32 cellular contexts compared by ENCODE assay signal in genomic region chr15:35003928-35004327, GRCh38.
"Had no signal": no experiment of that assay in that cellular context is flagged by ENCODE, and none has a peak within 500 bp of the region (broad histone marks: within the 10 kb centered on the region; RNA-seq: fewer than 3 reads in every experiment).

No MANE protein-coding gene starts in this region.

- H3K4me1 Mint-ChIP-seq: activated CD4-positive, alpha-beta T cell treated with anti-CD3 and anti-CD28 coated beads, Interleukin-2, amount 10 ng/mL, durations not matched to agents 7 days and 5 days had no signal

- H3K27me3 ChIP-seq: adrenal gland, body of pancreas, breast epithelium, MG63, SJSA1 had no signal

- DNase-seq: activated CD4-positive, alpha-beta T cell treated with anti-CD3 and anti-CD28 coated beads, Interleukin-2, amount 10 ng/mL, durations not matched to agents 7 days and 5 days; activated CD4-positive, alpha-beta T cell treated with anti-CD3 and anti-CD28 coated beads, Interleukin-2, amount 50 U/mL, for 48 hours; activated CD8-positive, alpha-beta T cell treated with anti-CD3 and anti-CD28 coated beads, Interleukin-2, amount 10 ng/mL, durations not matched to agents 7 days and 5 days; activated gamma-delta T cell; activated naive CD4-positive, alpha-beta T cell treated with anti-CD3 and anti-CD28 coated beads for 36 hours; activated T-cell treated with anti-CD3 and anti-CD28 coated beads, Interleukin-2, amount 50 U/mL, for 24 hours; adrenal gland; body of pancreas; central memory CD4-positive, alpha-beta T cell; Kasumi-1; KG1; MG63; MV-4-11; NCI-H1092; NCI-H1436 treated with DMSO at 0.1 percent for 48 hours; NCI-H1694 treated with DMSO at 0.1 percent for 48 hours; NCI-H2029; NCI-H2107; NCI-H2171; NCI-H510A; NCI-H526; NCI-H748 treated with DMSO at 0.1 percent for 48 hours; NK-92 treated with Interleukin-12 subunit alpha and Interleukin-12 subunit beta, amount 100 ng/mL, for 24 hours; PC-9; SHP77 treated with DMSO at 0.1 percent for 48 hours; SK-N-SH had no signal

- H3K4me3 ChIP-seq: adrenal gland, body of pancreas, breast epithelium, MG63, PC-9, SJSA1 had no signal

- ATAC-seq: activated CD8-positive, alpha-beta T cell treated with anti-CD3 and anti-CD28 coated beads, Interleukin-2, amount 10 ng/mL, durations not matched to agents 7 days and 5 days; activated naive CD4-positive, alpha-beta T cell treated with anti-CD3 and anti-CD28 coated beads, Interleukin-2, amount 50 U/mL, for 72 hours; body of pancreas had no signal

- H3K9me3 Mint-ChIP-seq: activated CD4-positive, alpha-beta T cell treated with anti-CD3 and anti-CD28 coated beads, Interleukin-2, amount 10 ng/mL, durations not matched to agents 7 days and 5 days; activated naive CD4-positive, alpha-beta T cell treated with anti-CD3 and anti-CD28 coated beads for 36 hours; activated naive CD4-positive, alpha-beta T cell treated with anti-CD3 and anti-CD28 coated beads, Interleukin-2, amount 50 U/mL, for 72 hours; activated T-cell treated with anti-CD3 and anti-CD28 coated beads, Interleukin-2, amount 50 U/mL, for 24 hours; activated T-helper 2 cell treated with anti-CD3 and anti-CD28 coated beads, Interferon-gamma antibody, Interleukin-2, Interleukin-4, amounts not matched to agents 10 μg/mL and 5 μg/mL and 100 μg/mL, durations not matched to agents 14 hours and 24 hours and 36 hours; T-helper 1 cell treated with Interleukin-12 subunit alpha and Interleukin-12 subunit beta and Interleukin-4 antibody, amounts not matched to agents 30 μg/mL and 1 μg/mL, for 36 hours; T-helper 2 cell treated with Interferon-gamma antibody and Interleukin-4, amounts not matched to agents 5 μg/mL and 100 μg/mL, for 36 hours had no signal

- H3K27me3 Mint-ChIP-seq: activated CD4-positive, alpha-beta T cell treated with anti-CD3 and anti-CD28 coated beads, Interleukin-2, amount 10 ng/mL, durations not matched to agents 7 days and 5 days; activated T-cell treated with anti-CD3 and anti-CD28 coated beads, Interleukin-2, amount 50 U/mL, for 24 hours had no signal

- H3K4me3 Mint-ChIP-seq: activated CD4-positive, alpha-beta T cell treated with anti-CD3 and anti-CD28 coated beads, Interleukin-2, amount 10 ng/mL, durations not matched to agents 7 days and 5 days; activated CD8-positive, alpha-beta T cell treated with anti-CD3 and anti-CD28 coated beads, Interleukin-2, amount 10 ng/mL, durations not matched to agents 7 days and 5 days; activated naive CD4-positive, alpha-beta T cell treated with anti-CD3 and anti-CD28 coated beads for 36 hours; activated T-cell treated with anti-CD3 and anti-CD28 coated beads, Interleukin-2, amount 50 U/mL, for 24 hours; T-helper 1 cell treated with Interleukin-12 subunit alpha and Interleukin-12 subunit beta and Interleukin-4 antibody, amounts not matched to agents 30 μg/mL and 1 μg/mL, for 36 hours; T-helper 2 cell treated with Interferon-gamma antibody and Interleukin-4, amounts not matched to agents 5 μg/mL and 100 μg/mL, for 36 hours had no signal

- H3K4me1 ChIP-seq: adrenal gland, body of pancreas, breast epithelium, SJSA1 had no signal

- H3K36me3 Mint-ChIP-seq: activated naive CD4-positive, alpha-beta T cell treated with anti-CD3 and anti-CD28 coated beads, Interleukin-2, amount 50 U/mL, for 72 hours had no signal

- H3K27ac ChIP-seq: adrenal gland, body of pancreas, breast epithelium, PC-9, SJSA1 had no signal

- H3K27ac Mint-ChIP-seq: activated CD4-positive, alpha-beta T cell treated with anti-CD3 and anti-CD28 coated beads, Interleukin-2, amount 10 ng/mL, durations not matched to agents 7 days and 5 days; activated CD8-positive, alpha-beta T cell treated with anti-CD3 and anti-CD28 coated beads, Interleukin-2, amount 10 ng/mL, durations not matched to agents 7 days and 5 days; activated naive CD4-positive, alpha-beta T cell treated with anti-CD3 and anti-CD28 coated beads for 36 hours; activated naive CD4-positive, alpha-beta T cell treated with anti-CD3 and anti-CD28 coated beads, Interleukin-2, amount 50 U/mL, for 72 hours; activated T-cell treated with anti-CD3 and anti-CD28 coated beads, Interleukin-2, amount 50 U/mL, for 24 hours; activated T-helper 2 cell treated with anti-CD3 and anti-CD28 coated beads, Interferon-gamma antibody, Interleukin-2, Interleukin-4, amounts not matched to agents 10 μg/mL and 5 μg/mL and 100 μg/mL, durations not matched to agents 14 hours and 24 hours and 36 hours; T-helper 1 cell treated with Interleukin-12 subunit alpha and Interleukin-12 subunit beta and Interleukin-4 antibody, amounts not matched to agents 30 μg/mL and 1 μg/mL, for 36 hours; T-helper 2 cell treated with Interferon-gamma antibody and Interleukin-4, amounts not matched to agents 5 μg/mL and 100 μg/mL, for 36 hours had no signal

- H3K36me3 ChIP-seq: adrenal gland, breast epithelium, MG63, SJSA1 had no signal

- H3K9me3 ChIP-seq: adrenal gland, body of pancreas, breast epithelium, MG63, SJSA1, SK-N-SH had no signal
